ENCODE assay signal across 8 cellular contexts in genomic region chr7:69906309-69906995, GRCh38.
DNase-seq lines count a peak whose midpoint lies in the region; ATAC-seq and TF ChIP-seq lines count a peak whose summit lies in the region.

No MANE protein-coding gene starts in this region.

- H3K4me1 Mint-ChIP-seq in brain (peaks cover 54% of the 10 kb centered on the region), Caco-2 (ENCODE audit: low read depth, unreplicated experiment) (peaks cover 11% of the 10 kb centered on the region)

- POLR2A ChIA-PET in Caco-2 (lab: Charles Lee): no interaction called here

- TF ChIP-seq POLR2A in body of pancreas (IDR thresholded peaks at IDR 0.05): no peak

- BruUV-seq in Caco-2 (replicated peaks; lab: Mats Ljungman, UMichigan): no TSS peak

- DNase-seq in GM12865 (ENCODE audit: low read depth) (peak; percentile 92), Caco-2 (no peak), omental fat pad (ENCODE audit: low spot score) (no peak), body of pancreas (no peak), NCI-H510A treated with DMSO at 0.1 percent for 48 hours (lab: John Stamatoyannopoulos, UW) (no peak)

- H3K27me3 Mint-ChIP-seq in brain: peaks cover 3% of the 10 kb centered on the region
- H3K27me3 Mint-ChIP-seq in Caco-2 (ENCODE audit: insufficient read depth, unreplicated experiment): peaks cover 8% of the 10 kb centered on the region

- H3K4me3 ChIP-seq in GM12865 (ENCODE audit: low read depth, low read length): no peak overlapping the region
- H3K4me3 ChIP-seq in Caco-2 (ENCODE audit: low read depth, low read length): no peak overlapping the region
- no peak overlapping the region for H3K4me3 ChIP-seq in body of pancreas

- 67 to 70% methylated on average over 8 of the region's 8 CpGs for WGBS in body of pancreas, 2 donors

- ATAC-seq in GM19372 (IDR thresholded peaks at IDR 0.05; ENCODE audit: low read depth, unreplicated experiment) (peak; percentile 81), HG03060 (IDR thresholded peaks at IDR 0.05; ENCODE audit: low read depth, unreplicated experiment) (peak; percentile 87), omental fat pad (ENCODE audit: low FRiP score) (no peak), body of pancreas (no peak)

- H3K27ac Mint-ChIP-seq in brain (peak overlapping the region in 4 of 5 experiments; percentile 27 to 81 (median 66)), Caco-2 (ENCODE audit: unreplicated experiment) (no peak overlapping the region)

- H3K4me1 ChIP-seq in Caco-2 (peaks cover 14% of the 10 kb centered on the region), body of pancreas (no peaks in the 10 kb centered on the region)

- H3K27ac ChIP-seq in body of pancreas: no peak overlapping the region

- no peaks in the 10 kb centered on the region for H3K36me3 ChIP-seq in Caco-2 (ENCODE audit: control insufficient read depth, insufficient read depth, low read length)
- no peaks in the 10 kb centered on the region for H3K36me3 ChIP-seq in body of pancreas (replicated peaks in 1 of 2; ENCODE audit: insufficient read depth in 1 of 2, low read depth in 2 of 2)

- peaks cover 16% of the 10 kb centered on the region for H3K36me3 Mint-ChIP-seq in brain
- H3K36me3 Mint-ChIP-seq in Caco-2 (ENCODE audit: insufficient read depth, unreplicated experiment): no peaks in the 10 kb centered on the region

- H3K9me3 ChIP-seq in Caco-2 (no peaks in the 10 kb centered on the region), body of pancreas (no peaks in the 10 kb centered on the region)

- peak overlapping the region in 3 of 5 experiments; percentile 14 to 58 (median 29) for H3K4me3 Mint-ChIP-seq in brain
- H3K4me3 Mint-ChIP-seq in Caco-2 (ENCODE audit: unreplicated experiment): no peak overlapping the region

- H3K9me3 Mint-ChIP-seq in brain: peaks cover 6 to 15% (median 9%) of the 10 kb centered on the region in 5 experiments
- no peaks in the 10 kb centered on the region for H3K9me3 Mint-ChIP-seq in Caco-2 (ENCODE audit: unreplicated experiment)

- intact Hi-C loops in Caco-2 (cut with micrococcal nuclease; ENCODE audit: unreplicated experiment): no loop called here
- intact Hi-C loops in body of pancreas (cut with DNase I): no loop called here

- CTCF ChIA-PET in Caco-2 (lab: Charles Lee): no interaction called here

- no peak for TF ChIP-seq CTCF in GM12865 (IDR thresholded peaks at IDR 0.05; ENCODE audit: insufficient read depth, low read depth, low read length, missing control alignments)
- TF ChIP-seq CTCF in brain (conservative IDR thresholded peaks at IDR 0.05): no peak
- no peak for TF ChIP-seq CTCF in Caco-2 (IDR thresholded peaks at IDR 0.05; ENCODE audit: insufficient read depth in 1 of 2, low read depth in 1 of 2, low read length in 1 of 2, severe bottlenecking in 1 of 2, unreplicated experiment in 1 of 2)
- no peak for TF ChIP-seq CTCF in omental fat pad (IDR thresholded peaks at IDR 0.05)
- no peak for TF ChIP-seq CTCF in body of pancreas (IDR thresholded peaks at IDR 0.05)

- H3K27me3 ChIP-seq in Caco-2 (replicated peaks; ENCODE audit: control insufficient read depth, insufficient read depth, low read length): peaks cover 4% of the 10 kb centered on the region; the same call in 1 of the 2 replicates
- H3K27me3 ChIP-seq in body of pancreas: no peaks in the 10 kb centered on the region

Comparison
In these comparisons a context has a peak if more than half of its experiments do, and no peak if none do; other contexts are left out.
1. ATAC-seq: peak in GM19372 (single experiment) and HG03060 (single experiment); none in omental fat pad (single experiment) and body of pancreas (single experiment).